ENCODE assay signal across 22 cellular contexts in genomic region chr1:211210052-211210451, GRCh38.
"Had no signal": no experiment of that assay in that cellular context is flagged by ENCODE, and none has a peak within 500 bp of the region (broad histone marks: within the 10 kb centered on the region; RNA-seq: fewer than 3 reads in every experiment).

No MANE protein-coding gene starts in this region.

- H3K4me1 Mint-ChIP-seq: activated CD4-positive, alpha-beta T cell treated with anti-CD3 and anti-CD28 coated beads, Interleukin-2, amount 10 ng/mL, durations not matched to agents 7 days and 5 days; activated naive CD4-positive, alpha-beta T cell treated with anti-CD3 and anti-CD28 coated beads, Interleukin-2, amount 10 ng/mL, durations not matched to agents 7 days and 5 days; activated naive CD8-positive, alpha-beta T cell treated with anti-CD3 and anti-CD28 coated beads for 36 hours; T-cell had no signal

- H3K27me3 Mint-ChIP-seq: activated CD4-positive, alpha-beta memory T cell treated with anti-CD3 and anti-CD28 coated beads for 36 hours; activated naive CD4-positive, alpha-beta T cell treated with anti-CD3 and anti-CD28 coated beads, Interleukin-2, amount 10 ng/mL, durations not matched to agents 7 days and 5 days; activated naive CD8-positive, alpha-beta T cell treated with anti-CD3 and anti-CD28 coated beads for 36 hours; T-cell had no signal

- H3K36me3 Mint-ChIP-seq: activated CD4-positive, alpha-beta memory T cell treated with anti-CD3 and anti-CD28 coated beads for 36 hours; activated naive CD8-positive, alpha-beta T cell treated with anti-CD3 and anti-CD28 coated beads for 36 hours; T-cell had no signal

- H3K27ac Mint-ChIP-seq: activated CD4-positive, alpha-beta memory T cell treated with anti-CD3 and anti-CD28 coated beads for 36 hours; activated CD4-positive, alpha-beta T cell treated with anti-CD3 and anti-CD28 coated beads, Interleukin-2, amount 10 ng/mL, durations not matched to agents 7 days and 5 days; activated naive CD4-positive, alpha-beta T cell treated with anti-CD3 and anti-CD28 coated beads, Interleukin-2, amount 10 ng/mL, durations not matched to agents 7 days and 5 days; activated naive CD8-positive, alpha-beta T cell treated with anti-CD3 and anti-CD28 coated beads for 36 hours; activated T-cell treated with anti-CD3 and anti-CD28 coated beads, Interleukin-2, amount 50 U/mL, for 72 hours; activated T-helper 2 cell treated with anti-CD3 and anti-CD28 coated beads, Interferon-gamma antibody, Interleukin-2, Interleukin-4, amounts not matched to agents 10 μg/mL and 5 μg/mL and 100 μg/mL, durations not matched to agents 14 hours and 24 hours and 36 hours; T-cell had no signal

- H3K4me3 ChIP-seq: SK-N-MC had no signal

- H3K4me3 Mint-ChIP-seq: activated CD4-positive, alpha-beta memory T cell treated with anti-CD3 and anti-CD28 coated beads for 36 hours; activated CD4-positive, alpha-beta T cell treated with anti-CD3 and anti-CD28 coated beads, Interleukin-2, amount 10 ng/mL, durations not matched to agents 7 days and 5 days; activated naive CD4-positive, alpha-beta T cell treated with anti-CD3 and anti-CD28 coated beads, Interleukin-2, amount 10 ng/mL, durations not matched to agents 7 days and 5 days; activated naive CD8-positive, alpha-beta T cell treated with anti-CD3 and anti-CD28 coated beads for 36 hours; activated T-cell treated with anti-CD3 and anti-CD28 coated beads, Interleukin-2, amount 50 U/mL, for 72 hours; T-cell had no signal

- H3K9me3 Mint-ChIP-seq: activated naive CD8-positive, alpha-beta T cell treated with anti-CD3 and anti-CD28 coated beads for 36 hours; activated T-helper 2 cell treated with anti-CD3 and anti-CD28 coated beads, Interferon-gamma antibody, Interleukin-2, Interleukin-4, amounts not matched to agents 10 μg/mL and 5 μg/mL and 100 μg/mL, durations not matched to agents 14 hours and 24 hours and 36 hours had no signal

- DNase-seq: activated CD4-positive, alpha-beta memory T cell treated with anti-CD3 and anti-CD28 coated beads for 36 hours; activated CD4-positive, alpha-beta T cell treated with anti-CD3 and anti-CD28 coated beads, Interleukin-2, amount 10 ng/mL, durations not matched to agents 7 days and 5 days; activated CD4-positive, CD25-positive, alpha-beta regulatory T cell; activated gamma-delta T cell treated with Interleukin-2 at 50 U/mL for 16 hours; activated naive CD4-positive, alpha-beta T cell treated with anti-CD3 and anti-CD28 coated beads, Interleukin-2, amount 10 ng/mL, durations not matched to agents 7 days and 5 days; activated naive CD8-positive, alpha-beta T cell treated with anti-CD3 and anti-CD28 coated beads for 36 hours; activated T-cell treated with anti-CD3 and anti-CD28 coated beads, Interleukin-2, amount 50 U/mL, for 72 hours; cerebellar nuclear complex; Karpas-422; NCI-H146; NCI-H187 treated with DMSO at 0.1 percent for 48 hours; NCI-H2171; NCI-H2227 treated with DMSO at 0.1 percent for 48 hours; NCI-H510A; NCI-H526 treated with DMSO at 0.1 percent for 48 hours; NCI-H82; SIG-M5; T-cell; T-helper 2 cell had no signal

- H3K27ac ChIP-seq: SK-N-MC, VCaP had no signal

- ATAC-seq: activated T-cell treated with anti-CD3 and anti-CD28 coated beads, Interleukin-2, amount 50 U/mL, for 72 hours; T-cell had no signal
